ENCODE assay signal across 9 cellular contexts in the genomic region with DNA sequence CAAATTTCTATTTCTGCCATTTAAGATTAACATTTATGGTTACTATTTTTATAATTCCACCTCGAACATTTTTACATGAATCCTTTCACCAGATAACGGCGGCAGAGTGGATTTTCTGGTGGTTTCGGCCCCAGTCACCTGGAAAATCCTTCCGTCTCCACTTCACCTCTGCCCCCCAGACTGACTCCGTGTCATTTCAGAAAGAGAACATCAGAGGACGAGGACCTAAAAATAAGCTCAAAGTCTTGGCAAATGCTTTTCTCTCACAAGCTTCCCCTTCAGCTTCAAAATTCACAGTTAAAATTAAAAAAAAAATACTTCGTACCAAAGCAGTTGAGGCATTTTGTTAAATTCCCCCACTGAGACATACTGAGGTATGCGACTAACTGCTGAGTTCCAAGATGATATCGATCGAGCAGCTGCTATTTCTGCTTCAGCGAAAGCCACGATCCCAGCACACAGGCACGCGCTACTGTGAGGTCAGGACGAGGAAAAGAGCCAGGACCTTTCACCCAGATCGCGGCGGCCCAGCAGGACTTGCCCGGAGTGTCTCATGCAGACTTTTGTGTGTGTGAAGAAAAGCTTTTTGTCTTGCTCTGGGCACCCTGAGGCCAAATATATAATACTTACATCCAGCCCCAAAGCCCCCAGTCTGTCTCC. TPM values are rescaled to one million over a fixed set of nuclear protein-coding genes. Genes with fewer than 3 reads are reported as not detected.
DNase-seq lines count a peak whose midpoint lies in the region; ATAC-seq, FAIRE-seq and TF ChIP-seq lines count a peak whose summit lies in the region.
"Had no signal": no experiment of that assay in that cellular context is flagged by ENCODE, and none has a peak within 500 bp of the region (broad histone marks: within the 10 kb centered on the region; RNA-seq: fewer than 3 reads in every experiment).

No MANE protein-coding gene starts in this region.

- no peaks in the 10 kb centered on the region for H3K9me3 ChIP-seq in cardiac muscle cell (ENCODE audit: low read depth)
- no peaks in the 10 kb centered on the region for H3K9me3 ChIP-seq in CD4-positive, alpha-beta memory T cell (ENCODE audit: control insufficient read depth in 1 of 2, low read length in 2 of 2)

- H3K4me1 ChIP-seq in cardiac muscle cell (ENCODE audit: low read depth): peaks cover 9% of the 10 kb centered on the region
- no peaks in the 10 kb centered on the region for H3K4me1 ChIP-seq in CD4-positive, alpha-beta memory T cell (ENCODE audit: insufficient read depth, low read length)

- CTCF ChIA-PET in CD4-positive, alpha-beta memory T cell (lab: Charles Lee; ENCODE audit: partially characterized antibody): no interaction called here

- peak overlapping the region; percentile 14 for H3K4me3 Mint-ChIP-seq in activated naive CD8-positive, alpha-beta T cell treated with anti-CD3 and anti-CD28 coated beads for 36 hours
- no peak overlapping the region for H3K4me3 Mint-ChIP-seq in activated naive CD8-positive, alpha-beta T cell treated with anti-CD3 and anti-CD28 coated beads, Interleukin-2, amount 50 U/mL, for 24 hours
- H3K4me3 Mint-ChIP-seq in CD4-positive, alpha-beta memory T cell: peak overlapping the region in 1 of 8 donors; percentile 48

- no peak for FAIRE-seq in D721Med (lab: Jason Lieb, UNC)

- no peak for DNase-seq in activated naive CD8-positive, alpha-beta T cell treated with anti-CD3 and anti-CD28 coated beads for 36 hours
- DNase-seq in activated naive CD8-positive, alpha-beta T cell treated with anti-CD3 and anti-CD28 coated beads, Interleukin-2, amount 50 U/mL, for 24 hours: no peak
- DNase-seq in cardiac muscle cell (ENCODE audit: low read depth in 1 of 2, low spot score in 1 of 2) (peak; percentile 80 to 92), non-pigmented ciliary epithelial cell (ENCODE audit: low read depth) (peak; percentile 15), NCI-H128 (lab: John Stamatoyannopoulos, UW; ENCODE audit: unreplicated experiment) (no peak), D721Med (ENCODE audit: insufficient read length, low spot score) (no peak)
- DNase-seq in CD4-positive, alpha-beta memory T cell: no peak

- no peaks in the 10 kb centered on the region for H3K36me3 Mint-ChIP-seq in activated naive CD8-positive, alpha-beta T cell treated with anti-CD3 and anti-CD28 coated beads for 36 hours
- no peaks in the 10 kb centered on the region for H3K36me3 Mint-ChIP-seq in activated naive CD8-positive, alpha-beta T cell treated with anti-CD3 and anti-CD28 coated beads, Interleukin-2, amount 50 U/mL, for 24 hours (ENCODE audit: low read depth)
- H3K36me3 Mint-ChIP-seq in CD4-positive, alpha-beta memory T cell: no peaks in the 10 kb centered on the region

- intact Hi-C loops in CD4-positive, alpha-beta memory T cell (cut with micrococcal nuclease): no loop called here

- H3K27ac ChIP-seq in cardiac muscle cell: peak overlapping the region; percentile 94
- H3K27ac ChIP-seq in CD4-positive, alpha-beta memory T cell (ENCODE audit: low read depth, low read length): no peak overlapping the region

- H3K9me3 Mint-ChIP-seq in activated naive CD8-positive, alpha-beta T cell treated with anti-CD3 and anti-CD28 coated beads for 36 hours: peaks cover 4% of the 10 kb centered on the region
- H3K9me3 Mint-ChIP-seq in activated naive CD8-positive, alpha-beta T cell treated with anti-CD3 and anti-CD28 coated beads, Interleukin-2, amount 50 U/mL, for 24 hours: no peaks in the 10 kb centered on the region
- peaks cover 0 to 7% (median under 1%) of the 10 kb centered on the region in 8 donors for H3K9me3 Mint-ChIP-seq in CD4-positive, alpha-beta memory T cell

- H3K27me3 Mint-ChIP-seq in activated naive CD8-positive, alpha-beta T cell treated with anti-CD3 and anti-CD28 coated beads for 36 hours: peaks cover 5% of the 10 kb centered on the region
- peaks cover 2% of the 10 kb centered on the region for H3K27me3 Mint-ChIP-seq in activated naive CD8-positive, alpha-beta T cell treated with anti-CD3 and anti-CD28 coated beads, Interleukin-2, amount 50 U/mL, for 24 hours
- peaks cover 1 to 2% of the 10 kb centered on the region in 2 donors for H3K27me3 Mint-ChIP-seq in CD4-positive, alpha-beta memory T cell

- H3K27me3 ChIP-seq in cardiac muscle cell: no peaks in the 10 kb centered on the region
- H3K27me3 ChIP-seq in CD4-positive, alpha-beta memory T cell (ENCODE audit: insufficient read depth, low read length): no peaks in the 10 kb centered on the region

- POLR2A ChIA-PET in CD4-positive, alpha-beta memory T cell (lab: Charles Lee; ENCODE audit: partially characterized antibody): no interaction called here

- H3K4me3 ChIP-seq in cardiac muscle cell: no peak overlapping the region
- no peak overlapping the region for H3K4me3 ChIP-seq in CD4-positive, alpha-beta memory T cell (ENCODE audit: low read length in 2 of 2)

- TF ChIP-seq CTCF in cardiac muscle cell (IDR thresholded peaks at IDR 0.05; ENCODE audit: low read depth, low read length) (no peak), D721Med (IDR thresholded peaks at IDR 0.05; ENCODE audit: insufficient read depth, missing control alignments) (no peak)

- H3K4me1 Mint-ChIP-seq in activated naive CD8-positive, alpha-beta T cell treated with anti-CD3 and anti-CD28 coated beads for 36 hours: no peaks in the 10 kb centered on the region
- no peaks in the 10 kb centered on the region for H3K4me1 Mint-ChIP-seq in activated naive CD8-positive, alpha-beta T cell treated with anti-CD3 and anti-CD28 coated beads, Interleukin-2, amount 50 U/mL, for 24 hours
- no peaks in the 10 kb centered on the region for H3K4me1 Mint-ChIP-seq in CD4-positive, alpha-beta memory T cell

- H3K36me3 ChIP-seq in cardiac muscle cell: no peaks in the 10 kb centered on the region
- no peaks in the 10 kb centered on the region for H3K36me3 ChIP-seq in CD4-positive, alpha-beta memory T cell (ENCODE audit: insufficient read depth, low read length)

- no peak for ATAC-seq in activated naive CD8-positive, alpha-beta T cell treated with anti-CD3 and anti-CD28 coated beads, Interleukin-2, amount 50 U/mL, for 24 hours
- ATAC-seq in HG02885 (IDR thresholded peaks at IDR 0.05; ENCODE audit: poor library complexity, unreplicated experiment): no peak

- H3K27ac Mint-ChIP-seq in activated naive CD8-positive, alpha-beta T cell treated with anti-CD3 and anti-CD28 coated beads for 36 hours: no peak overlapping the region
- H3K27ac Mint-ChIP-seq in activated naive CD8-positive, alpha-beta T cell treated with anti-CD3 and anti-CD28 coated beads, Interleukin-2, amount 50 U/mL, for 24 hours: no peak overlapping the region
- no peak overlapping the region for H3K27ac Mint-ChIP-seq in CD4-positive, alpha-beta memory T cell

RNA-seq across cellular contexts. Expression of a gene that starts 36.8 kb away (rescaled TPM):
- not detected for total RNA-seq in activated naive CD8-positive, alpha-beta T cell treated with anti-CD3 and anti-CD28 coated beads for 36 hours
- not detected in 2 replicates for total RNA-seq in cardiac muscle cell
- polyA plus RNA-seq in cardiac muscle cell: not detected in 2 replicates
- total RNA-seq in CD4-positive, alpha-beta memory T cell: not detected
- not detected for polyA plus RNA-seq in CD4-positive, alpha-beta memory T cell

RNA-seq across cellular contexts. Expression of a gene that starts 41.0 kb away (rescaled TPM):
- under 1 TPM in 1 of 2 experiments, not detected in 1; 0.16 TPM for total RNA-seq in activated naive CD8-positive, alpha-beta T cell treated with anti-CD3 and anti-CD28 coated beads for 36 hours
- not detected in 2 replicates for total RNA-seq in cardiac muscle cell
- not detected in 2 replicates for polyA plus RNA-seq in cardiac muscle cell
- not detected for total RNA-seq in CD4-positive, alpha-beta memory T cell
- polyA plus RNA-seq in CD4-positive, alpha-beta memory T cell: under 1 TPM in 1 of 2 donors, not detected in 1; 0.42 TPM
- polyA plus RNA-seq: AG04450 had no signal

RNA-seq across cellular contexts. Expression of a gene that starts 45.0 kb away (rescaled TPM):
- under 1 TPM; 0.47 to 0.64 TPM for total RNA-seq in activated naive CD8-positive, alpha-beta T cell treated with anti-CD3 and anti-CD28 coated beads for 36 hours
- total RNA-seq in cardiac muscle cell: 1.8 and 2.0 TPM in 2 replicates
- 1.1 and 1.2 TPM in 2 replicates for polyA plus RNA-seq in cardiac muscle cell
- under 1 TPM; 0.06 to 0.14 TPM for total RNA-seq in CD4-positive, alpha-beta memory T cell
- not detected for polyA plus RNA-seq in CD4-positive, alpha-beta memory T cell

Comparison
In these comparisons a context has a peak if more than half of its experiments do, and no peak if none do; other contexts are left out.
1. DNase-seq: peak in cardiac muscle cell (2 of 2) and non-pigmented ciliary epithelial cell (single experiment); none in activated naive CD8-positive, alpha-beta T cell treated with anti-CD3 and anti-CD28 coated beads for 36 hours (single experiment), activated naive CD8-positive, alpha-beta T cell treated with anti-CD3 and anti-CD28 coated beads, Interleukin-2, amount 50 U/mL, for 24 hours (single experiment), NCI-H128 (single experiment), CD4-positive, alpha-beta memory T cell (0 of 5) and D721Med (single experiment).